ENCODE assay signal across 9 cellular contexts in the genomic region with DNA sequence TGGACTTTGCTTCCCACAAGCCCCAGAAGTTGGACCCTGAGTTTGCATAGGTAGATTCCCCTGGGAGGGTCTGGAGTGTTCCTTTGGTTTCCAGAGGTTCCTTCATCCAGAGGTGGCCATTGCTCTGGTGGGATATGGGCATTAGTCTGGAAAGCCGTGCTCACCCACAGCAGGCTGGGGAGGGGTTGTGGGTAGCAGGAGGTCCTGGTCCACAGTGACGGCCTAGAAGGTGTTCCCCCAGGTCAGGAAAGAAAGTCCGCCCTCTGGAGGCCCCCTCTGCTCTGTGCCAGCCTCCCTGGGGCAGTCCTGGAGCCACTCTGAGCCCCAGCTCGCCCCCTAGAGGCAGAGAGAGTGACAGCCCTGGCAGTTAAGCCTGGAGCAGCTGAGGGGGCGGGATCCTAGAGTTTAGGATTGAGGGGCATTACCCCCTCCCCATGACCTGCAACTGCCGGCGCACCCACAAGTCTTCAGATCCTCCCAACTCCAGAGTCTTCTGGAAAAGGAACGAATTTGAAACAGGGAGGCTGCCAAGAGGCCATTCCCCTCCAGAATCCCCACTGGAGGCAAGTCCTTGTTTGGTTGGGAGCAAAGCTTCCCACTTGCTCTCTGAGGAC. TPM values are rescaled to one million over a fixed set of nuclear protein-coding genes. Genes with fewer than 3 reads are reported as not detected.
DNase-seq lines count a peak whose midpoint lies in the region; ATAC-seq and TF ChIP-seq lines count a peak whose summit lies in the region.
"Had no signal": no experiment of that assay in that cellular context is flagged by ENCODE, and none has a peak within 500 bp of the region (broad histone marks: within the 10 kb centered on the region; RNA-seq: fewer than 3 reads in every experiment).

No MANE protein-coding gene starts in this region.

- H3K4me1 Mint-ChIP-seq in activated CD4-positive, alpha-beta T cell treated with anti-CD3 and anti-CD28 coated beads, Interleukin-2, amount 10 ng/mL, durations not matched to agents 7 days and 5 days: no peaks in the 10 kb centered on the region

- POLR2A ChIA-PET in activated CD4-positive, alpha-beta T cell treated with anti-CD3 and anti-CD28 coated beads, Interleukin-2, amount 10 ng/mL, durations not matched to agents 7 days and 5 days (lab: Charles Lee): no interaction called here

- H3K27me3 Mint-ChIP-seq in activated CD4-positive, alpha-beta T cell treated with anti-CD3 and anti-CD28 coated beads, Interleukin-2, amount 10 ng/mL, durations not matched to agents 7 days and 5 days: no peaks in the 10 kb centered on the region
- H3K27me3 Mint-ChIP-seq: stimulated activated naive CD8-positive, alpha-beta T cell treated with anti-CD3 and anti-CD28 coated beads, Interleukin-15, Interleukin-2, amounts not matched to agents 100 ng/mL and 50 ng/mL, for 24 hours had no signal

- CTCF ChIA-PET in activated CD4-positive, alpha-beta T cell treated with anti-CD3 and anti-CD28 coated beads, Interleukin-2, amount 10 ng/mL, durations not matched to agents 7 days and 5 days (lab: Charles Lee): interaction anchor here (0.6 to 1.9 kb wide), 7 partner anchors 9 to 302 kb away, joined by 3 to 7 read pairs (median 4); a partner anchor contains a TSS

- intact Hi-C loops in dorsolateral prefrontal cortex (cut with DNase I): loop anchor here (2.0 to 5.0 kb wide), 2 partner anchors 86 to 87 kb away; no protein-coding TSS in a partner anchor

- H3K27ac ChIP-seq in dorsolateral prefrontal cortex: peak overlapping the region in 39 of 59 donors; percentile 0 to 73 (median 46)

- no peak overlapping the region for H3K4me3 ChIP-seq in dorsolateral prefrontal cortex

- H3K4me3 Mint-ChIP-seq in activated CD4-positive, alpha-beta T cell treated with anti-CD3 and anti-CD28 coated beads, Interleukin-2, amount 10 ng/mL, durations not matched to agents 7 days and 5 days: no peak overlapping the region
- H3K4me3 Mint-ChIP-seq: stimulated activated naive CD8-positive, alpha-beta T cell treated with anti-CD3 and anti-CD28 coated beads, Interleukin-15, Interleukin-2, amounts not matched to agents 100 ng/mL and 50 ng/mL, for 24 hours had no signal

- no peaks in the 10 kb centered on the region for H3K9me3 Mint-ChIP-seq in activated CD4-positive, alpha-beta T cell treated with anti-CD3 and anti-CD28 coated beads, Interleukin-2, amount 10 ng/mL, durations not matched to agents 7 days and 5 days
- H3K9me3 Mint-ChIP-seq: stimulated activated naive CD8-positive, alpha-beta T cell treated with anti-CD3 and anti-CD28 coated beads, Interleukin-15, Interleukin-2, amounts not matched to agents 100 ng/mL and 50 ng/mL, for 24 hours had no signal

- no peak overlapping the region for H3K27ac Mint-ChIP-seq in activated CD4-positive, alpha-beta T cell treated with anti-CD3 and anti-CD28 coated beads, Interleukin-2, amount 10 ng/mL, durations not matched to agents 7 days and 5 days
- H3K27ac Mint-ChIP-seq: stimulated activated naive CD8-positive, alpha-beta T cell treated with anti-CD3 and anti-CD28 coated beads, Interleukin-15, Interleukin-2, amounts not matched to agents 100 ng/mL and 50 ng/mL, for 24 hours had no signal

- TF ChIP-seq CTCF in dorsolateral prefrontal cortex (IDR thresholded peaks at IDR 0.05 in 54 of 56, conservative IDR thresholded peaks at IDR 0.05 in 2 of 56; ENCODE audit: low read depth in 1 of 56, partially characterized antibody in 56 of 56): peak; percentile 43 to 92 (median 83)

- DNase-seq in SIG-M5 treated with dmso at 0.1 percent for 504 hours (lab: John Stamatoyannopoulos, UW; ENCODE audit: unreplicated experiment) (peak; percentile 72), SIG-M5 (lab: John Stamatoyannopoulos, UW) (no peak), NCI-H345 treated with DMSO at 0.1 percent for 48 hours (lab: John Stamatoyannopoulos, UW; ENCODE audit: unreplicated experiment) (peak; percentile 29), dorsolateral prefrontal cortex (peak in 9 of 10 donors; percentile 23 to 78 (median 64)), medulla oblongata (ENCODE audit: extremely low spot score) (peak; percentile 84)
- DNase-seq in activated CD4-positive, alpha-beta T cell treated with anti-CD3 and anti-CD28 coated beads, Interleukin-2, amount 10 ng/mL, durations not matched to agents 7 days and 5 days: peak; percentile 68
- peak; percentile 49 for DNase-seq in stimulated activated CD8-positive, alpha-beta memory T cell treated with anti-CD3 and anti-CD28 coated beads, Interleukin-4, amount 100 ng/mL, for 24 hours (ENCODE audit: low read depth)

- ATAC-seq in HG02763 (IDR thresholded peaks at IDR 0.05; ENCODE audit: unreplicated experiment): peak; percentile 69

- H3K36me3 Mint-ChIP-seq in activated CD4-positive, alpha-beta T cell treated with anti-CD3 and anti-CD28 coated beads, Interleukin-2, amount 10 ng/mL, durations not matched to agents 7 days and 5 days (ENCODE audit: low read depth): no peaks in the 10 kb centered on the region

- H3K27me3 ChIP-seq in dorsolateral prefrontal cortex: no peaks in the 10 kb centered on the region

RNA-seq across cellular contexts. Expression of a gene that starts 36.8 kb away (rescaled TPM):
- total RNA-seq in activated CD4-positive, alpha-beta T cell treated with anti-CD3 and anti-CD28 coated beads, Interleukin-2, amount 10 ng/mL, durations not matched to agents 7 days and 5 days: under 1 TPM; 0.50 to 0.71 TPM
- total RNA-seq in dorsolateral prefrontal cortex: 100 to 1,000 TPM in 43 of 120 experiments, 10 to 100 TPM in 77; 64.3 to 163 (median 92.5) TPM

Comparison
In these comparisons a context has a peak if more than half of its experiments do, and no peak if none do; other contexts are left out.
1. RNA of a gene that starts 36.8 kb away (total RNA-seq): 64.3 to 163 TPM in dorsolateral prefrontal cortex; 0.50 to 0.71 TPM in activated CD4-positive, alpha-beta T cell treated with anti-CD3 and anti-CD28 coated beads, Interleukin-2, amount 10 ng/mL, durations not matched to agents 7 days and 5 days; every median in the first group is over 10 times any median in the second.